21 cellular contexts compared by ENCODE assay signal in the genomic region with DNA sequence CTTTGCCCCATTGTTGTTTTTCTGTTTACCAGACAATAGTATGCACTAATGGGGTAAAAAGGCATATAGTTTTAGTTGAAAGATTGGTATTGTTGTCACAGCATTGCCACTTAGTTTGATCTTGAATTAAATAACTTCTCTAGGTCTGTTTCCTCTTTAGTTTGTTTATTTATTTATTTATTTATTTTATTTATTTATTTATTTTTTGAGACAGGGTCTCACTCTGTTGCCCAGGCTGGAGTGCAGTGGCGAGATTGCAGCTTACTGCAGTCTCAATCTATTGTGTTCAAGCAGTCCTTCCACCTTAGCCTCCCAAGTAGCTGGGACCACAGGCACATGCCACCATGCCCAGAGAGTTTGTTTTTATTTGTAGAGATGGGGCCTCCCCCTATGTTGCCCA.
"Had no signal": no experiment of that assay in that cellular context is flagged by ENCODE, and none has a peak within 500 bp of the region (broad histone marks: within the 10 kb centered on the region; RNA-seq: fewer than 3 reads in every experiment).

No MANE protein-coding gene starts in this region.

- H2AFZ ChIP-seq: hepatocyte, parathyroid adenoma had no signal

- H3K4me3 ChIP-seq: gastrocnemius medialis, heart left ventricle, hepatocyte, left lung, mucosa of descending colon, right lobe of liver, stomach, thyroid gland had no signal

- H3K36me3 ChIP-seq: gastrocnemius medialis, heart left ventricle, left lung, neutrophil, right lobe of liver, thyroid gland had no signal

- H3K9me3 ChIP-seq: gastrocnemius medialis, left lung, mucosa of descending colon, neutrophil, right lobe of liver, thyroid gland had no signal

- FAIRE-seq: small intestine had no signal

- DNase-seq: cortex of kidney; gastrocnemius medialis; heart left ventricle; left cardiac atrium; left lung; mucosa of descending colon; naive B cell; right lobe of liver; small intestine; stimulated activated CD4-positive, alpha-beta T cell treated with anti-CD3 and anti-CD28 coated beads, Interleukin-12 subunit alpha, Interleukin-12 subunit beta, amount 100 ng/mL, for 4 hours; stimulated activated CD4-positive, alpha-beta T cell treated with anti-CD3 and anti-CD28 coated beads, Interleukin-1b, Interleukin-23, amount 100 ng/mL, for 48 hours; stimulated activated CD4-positive, alpha-beta T cell treated with anti-CD3 and anti-CD28 coated beads, Interleukin-4, amount 100 ng/mL, for 1 hour; stimulated activated CD8-positive, alpha-beta memory T cell treated with anti-CD3 and anti-CD28 coated beads, Interleukin-4, amount 100 ng/mL, for 48 hours; stimulated activated naive CD4-positive, alpha-beta T cell treated with Interleukin-2 at 50 U/mL for 16 hours; stomach; thyroid gland had no signal

- H3K4me2 ChIP-seq: hepatocyte had no signal

- H3K9ac ChIP-seq: parathyroid adenoma had no signal

- H3K27me3 ChIP-seq: gastrocnemius medialis, heart left ventricle, hepatocyte, left lung, neutrophil, right lobe of liver, stomach, thyroid gland had no signal

- H3K4me1 ChIP-seq: left lung, parathyroid adenoma had no signal

- H3K27ac ChIP-seq: gastrocnemius medialis, heart left ventricle, hepatocyte, left lung, neutrophil, parathyroid adenoma, right lobe of liver, stomach, thyroid gland had no signal

- ATAC-seq: esophagus mucosa; gastrocnemius medialis; heart left ventricle; left cardiac atrium; left lung; mucosa of descending colon; natural killer cell treated with Interleukin-12 subunit alpha and Interleukin-12 subunit beta and Interleukin-15 and Interleukin-18, amount 100 ng/mL, for 72 hours; right lobe of liver had no signal
